Comparison of ENCODE assay signal across 25 cellular contexts in genomic region chr9:134748637-134749036, GRCh38.
DNase-seq lines count a peak whose midpoint lies in the region; ATAC-seq and TF ChIP-seq lines count a peak whose summit lies in the region.
"Had no signal": no experiment of that assay in that cellular context is flagged by ENCODE, and none has a peak within 500 bp of the region (broad histone marks: within the 10 kb centered on the region; RNA-seq: fewer than 3 reads in every experiment).

No MANE protein-coding gene starts in this region.

- DNase-seq in NCI-H748 (lab: John Stamatoyannopoulos, UW; ENCODE audit: unreplicated experiment): peak; percentile 68
- no peak for DNase-seq in NCI-H748 treated with DMSO at 0.1 percent for 48 hours (lab: John Stamatoyannopoulos, UW)
- no peak for DNase-seq in HFFc6
- DNase-seq in NCI-H2171 (lab: John Stamatoyannopoulos, UW): peak; percentile 42
- DNase-seq in smooth muscle cell (lab: John Stamatoyannopoulos, UW; ENCODE audit: unreplicated experiment): no peak
- no peak for DNase-seq in CD1c-positive myeloid dendritic cell (ENCODE audit: extremely low spot score)
- DNase-seq: 8988T, ACHN, BE2C, DMS79 treated with DMSO at 0.1 percent for 48 hours, GF-D8, MV-4-11, NCI-H1436, NCI-H187, NCI-H2081 treated with DMSO at 0.1 percent for 48 hours, SIG-M5, SK-N-SH, SW 1271, T-helper 17 cell had no signal

- H3K27ac ChIP-seq in smooth muscle cell (ENCODE audit: low read depth): peak overlapping the region; percentile 74
- H3K27ac ChIP-seq: RWPE1 had no signal

- H3K9ac ChIP-seq in smooth muscle cell (ENCODE audit: low read depth): no peak overlapping the region
- H3K9ac ChIP-seq: SK-N-SH had no signal

- H3K4me1 Mint-ChIP-seq in HFFc6 (ENCODE audit: low read depth): no peaks in the 10 kb centered on the region
- H3K4me1 Mint-ChIP-seq: CD14-positive monocyte, T-helper 17 cell had no signal

- peaks cover 31% of the 10 kb centered on the region for H3K36me3 ChIP-seq in smooth muscle cell (ENCODE audit: low read depth)
- H3K36me3 ChIP-seq: BE2C had no signal

- H3K27ac Mint-ChIP-seq in HFFc6: peak overlapping the region; percentile 54
- H3K27ac Mint-ChIP-seq: CD14-positive monocyte, T-helper 17 cell had no signal

- H2AFZ ChIP-seq in smooth muscle cell (ENCODE audit: low read depth): no peak overlapping the region

- H3K4me1 ChIP-seq in smooth muscle cell (ENCODE audit: low read depth): no peaks in the 10 kb centered on the region
- H3K4me1 ChIP-seq: BE2C had no signal

- no peak overlapping the region for H3K4me2 ChIP-seq in smooth muscle cell
- H3K4me2 ChIP-seq: SK-N-SH had no signal

- H3K9me3 Mint-ChIP-seq in HFFc6: peaks cover 16% of the 10 kb centered on the region

- no peak overlapping the region for H3K4me3 ChIP-seq in smooth muscle cell
- H3K4me3 ChIP-seq: K562 had no signal

- WGBS in smooth muscle cell (ENCODE audit: low lambda C conversion rate): 84% methylated on average over 11 of the region's 11 CpGs

- H3K4me3 Mint-ChIP-seq in HFFc6: peak overlapping the region; percentile 39; the same call in 1 of the 2 replicates
- H3K4me3 Mint-ChIP-seq: CD14-positive monocyte, T-helper 17 cell had no signal

- peaks cover 32% of the 10 kb centered on the region for H3K27me3 Mint-ChIP-seq in HFFc6 (ENCODE audit: insufficient read depth)
- H3K27me3 Mint-ChIP-seq: T-helper 17 cell had no signal

- ATAC-seq in HG03039 (IDR thresholded peaks at IDR 0.05; ENCODE audit: unreplicated experiment): no peak
- ATAC-seq: HepG2, K562, Panc1, T-helper 17 cell had no signal

- no peaks in the 10 kb centered on the region for H3K9me3 ChIP-seq in smooth muscle cell (replicated peaks; ENCODE audit: low read depth)
- H3K9me3 ChIP-seq: BE2C, SK-N-SH had no signal

- peaks cover 46% of the 10 kb centered on the region for H3K36me3 Mint-ChIP-seq in HFFc6 (ENCODE audit: low read depth)
- H3K36me3 Mint-ChIP-seq: CD14-positive monocyte had no signal

- peaks cover 32% of the 10 kb centered on the region for H3K79me2 ChIP-seq in smooth muscle cell (ENCODE audit: low read depth)

- H3F3A ChIP-seq in smooth muscle cell (ENCODE audit: low read depth): peaks cover 96% of the 10 kb centered on the region

- no peak for TF ChIP-seq CTCF in HFFc6 (IDR thresholded peaks at IDR 0.05)
- TF ChIP-seq CTCF in smooth muscle cell (IDR thresholded peaks at IDR 0.05; ENCODE audit: borderline replicate concordance, insufficient read depth, poor library complexity, severe bottlenecking): no peak

- no peaks in the 10 kb centered on the region for H3K27me3 ChIP-seq in smooth muscle cell (ENCODE audit: low read depth)
- H3K27me3 ChIP-seq: BE2C had no signal

- H4K20me1 ChIP-seq in smooth muscle cell (ENCODE audit: low read depth): peaks cover 100% of the 10 kb centered on the region

Comparison
In these comparisons a context has a peak if more than half of its experiments do, and no peak if none do; other contexts are left out.
1. DNase-seq: peak in NCI-H748 (single experiment) and NCI-H2171 (single experiment); none in NCI-H748 treated with DMSO at 0.1 percent for 48 hours (single experiment), HFFc6 (single experiment), smooth muscle cell (single experiment) and CD1c-positive myeloid dendritic cell (single experiment).